15 cellular contexts compared by ENCODE assay signal in genomic region chr14:93028724-93029076, GRCh38.
"Had no signal": no experiment of that assay in that cellular context is flagged by ENCODE, and none has a peak within 500 bp of the region (broad histone marks: within the 10 kb centered on the region; RNA-seq: fewer than 3 reads in every experiment).

No MANE protein-coding gene starts in this region.

- FAIRE-seq: bronchial epithelial cell had no signal

- H3K36me3 ChIP-seq: lower lobe of right lung, right lobe of liver had no signal

- H3K27ac ChIP-seq: lower lobe of right lung, right lobe of liver, testis had no signal

- H3K9me3 ChIP-seq: lower lobe of right lung, right lobe of liver, testis had no signal

- H3K4me3 ChIP-seq: lower lobe of right lung, right lobe of liver, testis had no signal

- DNase-seq: activated CD4-positive, alpha-beta T cell treated with anti-CD3 and anti-CD28 coated beads, Interleukin-2, amount 50 U/mL, for 48 hours; activated CD4-positive, CD25-positive, alpha-beta regulatory T cell treated with anti-CD3 and anti-CD28 coated beads, Interleukin-2, amount 50 U/mL, for 72 hours; activated CD8-positive, alpha-beta memory T cell treated with anti-CD3 and anti-CD28 coated beads, Interleukin-2, amount 10 ng/mL, durations not matched to agents 7 days and 5 days; activated gamma-delta T cell; activated naive CD8-positive, alpha-beta T cell treated with anti-CD3 and anti-CD28 coated beads for 36 hours; activated T-cell treated with anti-CD3 and anti-CD28 coated beads, Interleukin-2, amount 50 U/mL, for 24 hours; aorta; foreskin melanocyte; islet precursor cell; lower lobe of right lung; naive B cell; right lobe of liver; stimulated activated naive CD4-positive, alpha-beta T cell treated with Interleukin-2 at 50 U/mL for 16 hours; testis had no signal
